ENCODE assay signal across 22 cellular contexts in genomic region chr2:15784886-15785801, GRCh38.
"Had no signal": no experiment of that assay in that cellular context is flagged by ENCODE, and none has a peak within 500 bp of the region (broad histone marks: within the 10 kb centered on the region; RNA-seq: fewer than 3 reads in every experiment).

No MANE protein-coding gene starts in this region.

- DNase-seq: IMR-90, Karpas-422, KG1, MG63, NCI-H1092, NCI-H1105 treated with DMSO at 0.1 percent for 48 hours, NCI-H1417 treated with DMSO at 0.1 percent for 48 hours, NCI-H146, NCI-H1694 treated with DMSO at 0.1 percent for 48 hours, NCI-H1930, NCI-H2081, NCI-H2171, NCI-H226, NCI-H446, NCI-H510A, NCI-H524 treated with DMSO at 0.1 percent for 48 hours, NCI-H69, NCI-H774, RPMI8226, SHP77 had no signal

- H3K36me3 ChIP-seq: MG63 had no signal

- H3K27me3 ChIP-seq: MG63 had no signal

- H3K9me3 ChIP-seq: MG63 had no signal

- ATAC-seq: HepG2, SK-N-SH treated with all-trans-retinoic acid at 6 μM for 48 hours had no signal

- H3K4me3 ChIP-seq: MG63 had no signal
